29 cellular contexts compared by ENCODE assay signal in the genomic region with DNA sequence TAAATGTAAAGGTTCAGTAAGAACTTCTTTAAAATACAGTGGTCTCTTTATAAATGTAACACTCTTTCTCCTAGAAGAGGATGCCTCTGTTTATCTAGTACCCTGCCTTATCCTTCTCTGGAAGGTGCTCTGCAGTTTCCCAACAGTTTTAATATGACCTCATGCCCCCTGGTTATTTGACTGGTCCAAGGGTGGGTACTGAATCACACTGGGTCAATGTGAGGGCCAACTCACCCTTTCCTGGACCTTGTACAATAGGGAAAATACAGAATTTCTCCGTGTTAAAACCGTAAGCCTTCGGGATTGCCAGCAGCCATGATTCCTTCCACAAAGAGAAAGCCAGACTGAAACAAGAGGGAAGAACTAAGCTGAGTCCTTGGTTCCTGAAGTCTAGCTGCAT. TPM values are rescaled to one million over a fixed set of nuclear protein-coding genes. Genes with fewer than 3 reads are reported as not detected.
A peak's percentile ranks its signal among the peaks of the same experiment; 100 is the strongest.
DNase-seq lines count a peak whose midpoint lies in the region; ATAC-seq and TF ChIP-seq lines count a peak whose summit lies in the region.
"Had no signal": no experiment of that assay in that cellular context is flagged by ENCODE, and none has a peak within 500 bp of the region (broad histone marks: within the 10 kb centered on the region; RNA-seq: fewer than 3 reads in every experiment).

No MANE protein-coding gene starts in this region.

- H2AFZ ChIP-seq in PC-3 (ENCODE audit: low read length) = no peak overlapping the region

- in situ Hi-C loops in HAP-1 (cut with MboI; ENCODE audit: low sequenced_read_pairs) = no loop called here

- H3K4me1 Mint-ChIP-seq in endodermal cell = peaks cover 38% of the 10 kb centered on the region
- H3K4me1 Mint-ChIP-seq: activated CD4-positive, alpha-beta T cell treated with anti-CD3 and anti-CD28 coated beads for 36 hours; naive thymus-derived CD4-positive, alpha-beta T cell had no signal

- TF ChIP-seq POLR2A in thyroid gland (IDR thresholded peaks at IDR 0.05) = no peak

- H3K79me2 ChIP-seq in PC-3 (ENCODE audit: low read length) = peaks cover 100% of the 10 kb centered on the region
- peaks cover 53% of the 10 kb centered on the region for H3K79me2 ChIP-seq in mesendoderm (ENCODE audit: control insufficient read depth, insufficient read depth, low read length)

- H4K5ac ChIP-seq in mesendoderm (ENCODE audit: low read length) = no peak overlapping the region

- H3K4me2 ChIP-seq in PC-3 (ENCODE audit: low read length) = peak overlapping the region; percentile 90
- no peak overlapping the region for H3K4me2 ChIP-seq in mesendoderm (ENCODE audit: low read length)

- peaks cover 95% of the 10 kb centered on the region for H4K20me1 ChIP-seq in PC-3 (ENCODE audit: low read length)

- H3F3A ChIP-seq in PC-3 (ENCODE audit: low read length, unreplicated experiment) = peaks cover 5% of the 10 kb centered on the region

- no peak overlapping the region for H3K27ac Mint-ChIP-seq in endodermal cell
- H3K27ac Mint-ChIP-seq: activated CD4-positive, alpha-beta T cell treated with anti-CD3 and anti-CD28 coated beads for 36 hours; activated T-cell treated with anti-CD3 and anti-CD28 coated beads, Interleukin-2, amount 50 U/mL, for 24 hours; dendritic cell treated with granulocyte-macrophage colony-stimulating factor and Interleukin-4, amounts not matched to agents 40 ng/mL and 50 ng/mL, for 4 days; naive thymus-derived CD4-positive, alpha-beta T cell; T-helper 17 cell had no signal

- POLR2A ChIA-PET in PC-3 (lab: Charles Lee; ENCODE audit: unreplicated experiment) = no interaction called here

- H3K27ac ChIP-seq in PC-3 (ENCODE audit: low read length) (0 out of 2 replicates have a peak overlapping the region, but pooled peaks have one; percentile 13), endodermal cell (ENCODE audit: low read depth, low read length) (no peak overlapping the region), mesendoderm (ENCODE audit: low read depth, low read length) (no peak overlapping the region), thyroid gland (no peak overlapping the region)
- H3K27ac ChIP-seq: adrenal gland, C4-2B, Peyer's patch, thoracic aorta had no signal

- intact Hi-C loops in PC-3 (cut with micrococcal nuclease) = no loop called here
- intact Hi-C loops in thyroid gland (cut with DNase I) = no loop called here

- WGBS in endodermal cell (ENCODE audit: insufficient coverage in 1 of 2, insufficient read length in 1 of 2), 2 experiments = 92 to 100% methylated on average over 3 of the region's 3 CpGs
- no CpG with 5 or more reads among the region's 3 CpGs for WGBS in mesendoderm (ENCODE audit: extremely low coverage, insufficient coverage, low lambda C conversion rate)
- WGBS in thyroid gland, 2 donors = 94 to 97% methylated on average over 3 of the region's 3 CpGs

- H2AK5ac ChIP-seq in mesendoderm (ENCODE audit: low read length) = peak overlapping the region; percentile 58

- DNase-seq in ELR (ENCODE audit: low read depth) = peak; percentile 51
- DNase-seq in PC-3 = no peak
- no peak for DNase-seq in endodermal cell
- no peak for DNase-seq in mesendoderm
- no peak for DNase-seq in SHP77 (lab: John Stamatoyannopoulos, UW)
- DNase-seq in HAP-1 (ENCODE audit: low spot score in 2 of 2) = no peak
- no peak for DNase-seq in thyroid gland
- DNase-seq: activated CD4-positive, alpha-beta T cell treated with anti-CD3 and anti-CD28 coated beads for 36 hours; activated CD8-positive, alpha-beta memory T cell treated with anti-CD3 and anti-CD28 coated beads for 24 hours; activated gamma-delta T cell treated with Interleukin-2 at 50 U/mL for 16 hours; activated T-cell treated with anti-CD3 and anti-CD28 coated beads, Interleukin-2, amount 50 U/mL, for 24 hours; adrenal gland; DND-41; KBM-7; naive thymus-derived CD4-positive, alpha-beta T cell; NCI-H146; NCI-H524; NK-92 treated with Interleukin-12 subunit alpha and Interleukin-12 subunit beta, amount 100 ng/mL, for 24 hours; occipital lobe; Peyer's patch; stimulated activated CD4-positive, alpha-beta T cell treated with anti-CD3 and anti-CD28 coated beads, Interleukin-12 subunit alpha, Interleukin-12 subunit beta, amount 100 ng/mL, for 4 hours; stimulated activated CD4-positive, alpha-beta T cell treated with anti-CD3 and anti-CD28 coated beads, Interleukin-4, amount 100 ng/mL, for 24 hours; stimulated activated naive CD4-positive, alpha-beta T cell treated with Interleukin-2 at 50 U/mL for 16 hours; T-helper 17 cell had no signal

- H3K4me3 Mint-ChIP-seq in endodermal cell = no peak overlapping the region
- H3K4me3 Mint-ChIP-seq: activated CD4-positive, alpha-beta T cell treated with anti-CD3 and anti-CD28 coated beads for 36 hours; activated T-cell treated with anti-CD3 and anti-CD28 coated beads, Interleukin-2, amount 50 U/mL, for 24 hours; dendritic cell treated with granulocyte-macrophage colony-stimulating factor and Interleukin-4, amounts not matched to agents 40 ng/mL and 50 ng/mL, for 4 days; naive thymus-derived CD4-positive, alpha-beta T cell; T-helper 17 cell had no signal

- H3K9me3 ChIP-seq in PC-3 (ENCODE audit: low read length) (no peaks in the 10 kb centered on the region), endodermal cell (ENCODE audit: control insufficient read depth, low read length) (no peaks in the 10 kb centered on the region), HAP-1 (no peaks in the 10 kb centered on the region), thyroid gland (no peaks in the 10 kb centered on the region)
- H3K9me3 ChIP-seq: adrenal gland, Peyer's patch, right atrium auricular region, thoracic aorta had no signal

- no peaks in the 10 kb centered on the region for H3K27me3 Mint-ChIP-seq in endodermal cell (ENCODE audit: insufficient read depth)
- H3K27me3 Mint-ChIP-seq: activated CD4-positive, alpha-beta T cell treated with anti-CD3 and anti-CD28 coated beads for 36 hours; activated T-cell treated with anti-CD3 and anti-CD28 coated beads, Interleukin-2, amount 50 U/mL, for 24 hours; dendritic cell treated with granulocyte-macrophage colony-stimulating factor and Interleukin-4, amounts not matched to agents 40 ng/mL and 50 ng/mL, for 4 days had no signal

- TF ChIP-seq CTCF in PC-3 (conservative IDR thresholded peaks at IDR 0.05; ENCODE audit: low read depth, low read length) = no peak
- TF ChIP-seq CTCF in endodermal cell (conservative IDR thresholded peaks at IDR 0.05) = no peak
- no peak for TF ChIP-seq CTCF in thyroid gland (IDR thresholded peaks at IDR 0.05)

- no TSS peak for BruUV-seq in PC-3 (replicated peaks; lab: Mats Ljungman, UMichigan)

- H3K18ac ChIP-seq in mesendoderm (ENCODE audit: low read length) = peak overlapping the region; percentile 80

- H2BK15ac ChIP-seq in mesendoderm (replicated peaks; ENCODE audit: low read depth) = no peak overlapping the region

- H3K79me1 ChIP-seq in mesendoderm (ENCODE audit: low read length) = peaks cover 23% of the 10 kb centered on the region

- no peaks in the 10 kb centered on the region for H3K9me3 Mint-ChIP-seq in endodermal cell
- H3K9me3 Mint-ChIP-seq: activated T-cell treated with anti-CD3 and anti-CD28 coated beads, Interleukin-2, amount 50 U/mL, for 24 hours; dendritic cell treated with granulocyte-macrophage colony-stimulating factor and Interleukin-4, amounts not matched to agents 40 ng/mL and 50 ng/mL, for 4 days; naive thymus-derived CD4-positive, alpha-beta T cell had no signal

- no peaks in the 10 kb centered on the region for H3K36me3 Mint-ChIP-seq in endodermal cell (ENCODE audit: low read depth)
- H3K36me3 Mint-ChIP-seq: naive thymus-derived CD4-positive, alpha-beta T cell had no signal

- H3K9me2 ChIP-seq in PC-3 (replicated peaks; ENCODE audit: low read length) = no peaks in the 10 kb centered on the region

- no peak overlapping the region for H2BK120ac ChIP-seq in mesendoderm (ENCODE audit: low read depth, low read length)

- H3K27me3 ChIP-seq in PC-3 (ENCODE audit: low read length) = no peaks in the 10 kb centered on the region
- no peaks in the 10 kb centered on the region for H3K27me3 ChIP-seq in endodermal cell (ENCODE audit: control insufficient read depth, insufficient read depth, low read length, poor library complexity, severe bottlenecking)
- no peaks in the 10 kb centered on the region for H3K27me3 ChIP-seq in mesendoderm (ENCODE audit: insufficient read depth, low read length, poor library complexity)
- no peaks in the 10 kb centered on the region for H3K27me3 ChIP-seq in HAP-1 (ENCODE audit: low read depth)
- no peaks in the 10 kb centered on the region for H3K27me3 ChIP-seq in thyroid gland
- H3K27me3 ChIP-seq: adrenal gland, Peyer's patch, right atrium auricular region had no signal

- H3K4me1 ChIP-seq in PC-3 (ENCODE audit: insufficient read depth, low read length) = peaks cover 99% of the 10 kb centered on the region
- H3K4me1 ChIP-seq in endodermal cell (ENCODE audit: control insufficient read depth, insufficient read depth, low read length) = peaks cover 9% of the 10 kb centered on the region
- H3K4me1 ChIP-seq in mesendoderm (ENCODE audit: control insufficient read depth, low read depth, low read length) = peaks cover 24% of the 10 kb centered on the region
- peaks cover 3% of the 10 kb centered on the region; the same call in 1 of the 2 replicates for H3K4me1 ChIP-seq in HAP-1
- peaks cover 17 to 32% of the 10 kb centered on the region in 2 donors for H3K4me1 ChIP-seq in thyroid gland
- H3K4me1 ChIP-seq: Peyer's patch had no signal

- no peak for ATAC-seq in PC-3
- ATAC-seq in GM21529 (IDR thresholded peaks at IDR 0.05; ENCODE audit: unreplicated experiment) = no peak
- ATAC-seq: activated CD4-positive, alpha-beta T cell treated with anti-CD3 and anti-CD28 coated beads for 36 hours; naive thymus-derived CD4-positive, alpha-beta T cell; T-helper 17 cell had no signal

- no peak overlapping the region for H3K56ac ChIP-seq in mesendoderm (ENCODE audit: low read length)

- H3K36me3 ChIP-seq in PC-3 (ENCODE audit: low read depth, low read length) = peaks cover 89% of the 10 kb centered on the region
- H3K36me3 ChIP-seq in endodermal cell (ENCODE audit: control insufficient read depth, insufficient read depth, low read length) = no peaks in the 10 kb centered on the region
- H3K36me3 ChIP-seq in mesendoderm (ENCODE audit: control insufficient read depth, insufficient read depth, low read length) = no peaks in the 10 kb centered on the region
- H3K36me3 ChIP-seq in HAP-1 (replicated peaks) = no peaks in the 10 kb centered on the region
- H3K36me3 ChIP-seq in thyroid gland = no peaks in the 10 kb centered on the region
- H3K36me3 ChIP-seq: adrenal gland, Peyer's patch, right atrium auricular region, thoracic aorta had no signal

- H3K4me3 ChIP-seq in PC-3 (ENCODE audit: low read length) (peak overlapping the region; percentile 20), endodermal cell (ENCODE audit: low read length) (peak overlapping the region; percentile 31), mesendoderm (ENCODE audit: low read length) (no peak overlapping the region), HAP-1 (no peak overlapping the region), thyroid gland (replicated peaks in 1 of 3) (no peak overlapping the region)
- H3K4me3 ChIP-seq: adrenal gland, Peyer's patch, right atrium auricular region, thoracic aorta had no signal

- H4K8ac ChIP-seq in mesendoderm (ENCODE audit: low read depth, low read length) = peak overlapping the region; percentile 28

- H2BK5ac ChIP-seq in mesendoderm (ENCODE audit: low read length) = no peak overlapping the region

- no peak overlapping the region for H3K4ac ChIP-seq in mesendoderm (ENCODE audit: low read depth, low read length)

- CTCF ChIA-PET in PC-3 (lab: Charles Lee) = no interaction called here

- no peak overlapping the region for H3K9ac ChIP-seq in PC-3 (ENCODE audit: low read length)
- H3K9ac ChIP-seq in endodermal cell (ENCODE audit: extremely low read depth, low read length, poor library complexity, severe bottlenecking) = no peak overlapping the region
- no peak overlapping the region for H3K9ac ChIP-seq in mesendoderm (ENCODE audit: low read length)

- H3K23ac ChIP-seq in mesendoderm (ENCODE audit: low read length) = no peak overlapping the region

RNA-seq across cellular contexts. Expression of a gene that starts 9.2 kb away (rescaled TPM):
- total RNA-seq in PC-3 (2014; rRNA removed) (265 and 307 TPM in 2 replicates), endodermal cell (10 to 100 TPM; 70.7 to 80.9 TPM), thyroid gland (10 to 100 TPM; 46.0 to 74.3 (median 54.6) TPM)
- polyA plus RNA-seq in endodermal cell (2013, experiment 1 of 2) = 53.9 TPM
- polyA plus RNA-seq in endodermal cell (2013, experiment 2 of 2) = 54.9 TPM
- polyA plus RNA-seq in mesendoderm (2013, experiment 1 of 2) = 36.9 TPM
- 34.8 TPM for polyA plus RNA-seq in mesendoderm (2013, experiment 2 of 2)

Comparison
In these comparisons a context has a peak if more than half of its experiments do, and no peak if none do; other contexts are left out.
1. H3K4me3 ChIP-seq: peak in PC-3 (single experiment) and endodermal cell (single experiment); none in mesendoderm (single experiment), HAP-1 (single experiment) and thyroid gland (0 of 3).